In the genomic region with DNA sequence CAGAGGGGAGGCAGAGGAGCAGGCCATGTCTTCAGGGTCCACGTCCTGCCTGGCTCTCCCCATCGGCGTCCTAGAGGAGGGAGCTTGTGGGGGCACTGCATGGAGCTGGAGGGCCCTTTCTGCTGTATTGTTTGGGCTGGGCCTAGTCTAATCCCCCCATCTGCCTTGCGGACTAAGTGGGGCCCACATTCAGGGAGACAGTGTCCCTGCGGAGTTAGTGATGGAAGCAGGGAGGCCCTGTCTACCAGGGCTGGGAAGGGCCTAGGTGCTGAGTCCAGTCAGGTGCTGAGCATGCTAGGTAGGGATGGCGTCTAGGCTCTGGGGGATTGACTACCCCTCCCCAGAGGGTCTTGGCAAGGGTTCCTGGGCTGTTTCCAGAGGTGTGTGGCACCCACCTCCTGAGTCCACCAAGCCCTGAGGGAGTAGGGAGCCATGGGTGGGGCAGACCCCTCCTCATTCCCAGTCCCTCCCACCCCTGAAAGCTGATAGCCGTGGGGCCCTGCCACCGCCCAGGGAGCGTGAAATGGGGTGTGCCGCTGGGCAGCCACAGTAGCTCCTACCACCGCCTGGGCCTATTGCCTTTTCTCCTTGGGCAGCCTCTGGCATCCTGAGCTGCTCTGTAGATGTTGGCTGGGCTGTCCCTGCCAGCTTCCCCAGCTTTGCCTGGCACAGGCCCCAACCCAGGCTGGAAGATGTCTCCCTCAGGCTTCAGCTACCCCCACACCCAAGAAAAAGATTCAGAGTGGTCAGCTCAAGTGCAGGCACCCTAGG, we compare ENCODE assay signal across 8 cellular contexts. TPM values are rescaled to one million over a fixed set of nuclear protein-coding genes. Genes with fewer than 3 reads are reported as not detected.
DNase-seq lines count a peak whose midpoint lies in the region; ATAC-seq and TF ChIP-seq lines count a peak whose summit lies in the region.

No MANE protein-coding gene starts in this region.

- H3K4me2 ChIP-seq in BLaER1 (peak overlapping the region; percentile 99), Loucy (ENCODE audit: low read depth, low read length, poor library complexity, severe bottlenecking) (peak overlapping the region; percentile 87)

- H3K4me1 Mint-ChIP-seq in osteocyte (ENCODE audit: unreplicated experiment) = peaks cover 67% of the 10 kb centered on the region

- no peaks in the 10 kb centered on the region for H3K27me3 ChIP-seq in BLaER1
- no peaks in the 10 kb centered on the region for H3K27me3 ChIP-seq in Loucy (ENCODE audit: insufficient read depth, low read length, poor library complexity, severe bottlenecking)
- H3K27me3 ChIP-seq in dorsolateral prefrontal cortex = no peaks in the 10 kb centered on the region

- no peak for DNase-seq in dorsolateral prefrontal cortex
- no peak for DNase-seq in osteocyte (ENCODE audit: extremely low spot score, unreplicated experiment)
- DNase-seq in putamen (ENCODE audit: low spot score) = no peak
- no peak for DNase-seq in GM03348 (ENCODE audit: low spot score)

- H3K27ac Mint-ChIP-seq in osteocyte (ENCODE audit: unreplicated experiment) = peak overlapping the region; percentile 99

- H3K9me3 Mint-ChIP-seq in osteocyte (ENCODE audit: unreplicated experiment) = no peaks in the 10 kb centered on the region

- TF ChIP-seq CTCF in Loucy (conservative IDR thresholded peaks at IDR 0.05; ENCODE audit: low read length) = no peak
- TF ChIP-seq CTCF in dorsolateral prefrontal cortex (IDR thresholded peaks at IDR 0.05 in 54 of 56, conservative IDR thresholded peaks at IDR 0.05 in 2 of 56; ENCODE audit: low read depth in 1 of 56, partially characterized antibody in 56 of 56) = no peak
- TF ChIP-seq CTCF in osteocyte (IDR thresholded peaks at IDR 0.05) = no peak

- intact Hi-C loops in dorsolateral prefrontal cortex (cut with DNase I) = no loop called here

- H2AFZ ChIP-seq in Loucy (ENCODE audit: low read length) = no peak overlapping the region

- peak overlapping the region; percentile 36 for H3K4me3 Mint-ChIP-seq in osteocyte (ENCODE audit: unreplicated experiment)

- no peaks in the 10 kb centered on the region for H3K9me3 ChIP-seq in BLaER1
- no peaks in the 10 kb centered on the region for H3K9me3 ChIP-seq in Loucy (ENCODE audit: insufficient read depth, low read depth, low read length)

- no peaks in the 10 kb centered on the region for H3K27me3 Mint-ChIP-seq in osteocyte (ENCODE audit: unreplicated experiment)

- H3K36me3 ChIP-seq in BLaER1 = no peaks in the 10 kb centered on the region
- H3K36me3 ChIP-seq in Loucy (ENCODE audit: insufficient read depth, low read length) = no peaks in the 10 kb centered on the region

- peaks cover 9% of the 10 kb centered on the region; the same call in 1 of the 2 replicates for H3K79me2 ChIP-seq in Loucy (ENCODE audit: insufficient read depth, low read length)

- H4K20me1 ChIP-seq in BLaER1 (no peaks in the 10 kb centered on the region), Loucy (ENCODE audit: insufficient read depth, low read length, poor library complexity, severe bottlenecking) (no peaks in the 10 kb centered on the region)

- H3K9ac ChIP-seq in BLaER1 (peak overlapping the region; percentile 71), Loucy (ENCODE audit: low read depth, low read length, poor library complexity, severe bottlenecking) (peak overlapping the region; percentile 74)

- no peaks in the 10 kb centered on the region for H3F3A ChIP-seq in Loucy (ENCODE audit: low read depth)

- H3K36me3 Mint-ChIP-seq in osteocyte (ENCODE audit: unreplicated experiment) = no peaks in the 10 kb centered on the region

- ATAC-seq in HG02981 (IDR thresholded peaks at IDR 0.05; ENCODE audit: unreplicated experiment) (no peak), HG02840 (IDR thresholded peaks at IDR 0.05; ENCODE audit: low FRiP score, unreplicated experiment) (no peak)

- H3K4me1 ChIP-seq in BLaER1 (peaks cover 72% of the 10 kb centered on the region), Loucy (ENCODE audit: insufficient read depth, low read length, poor library complexity, severe bottlenecking) (peaks cover 36% of the 10 kb centered on the region)

- no peak overlapping the region; the same call in 1 of the 2 replicates for H3K4me3 ChIP-seq in BLaER1
- H3K4me3 ChIP-seq in Loucy (ENCODE audit: low read length, poor library complexity, severe bottlenecking) = no peak overlapping the region
- H3K4me3 ChIP-seq in dorsolateral prefrontal cortex = no peak overlapping the region

- H3K9me2 ChIP-seq in Loucy (replicated peaks; ENCODE audit: low read depth, low read length) = no peaks in the 10 kb centered on the region

- H3K27ac ChIP-seq in BLaER1 (peak overlapping the region; percentile 95), dorsolateral prefrontal cortex (peak overlapping the region in 56 of 59 donors; percentile 30 to 100 (median 98))

RNA-seq across cellular contexts. Expression of a gene that starts 1.9 kb away (rescaled TPM):
- total RNA-seq in dorsolateral prefrontal cortex (10 to 100 TPM; 11.4 to 49.5 (median 26.7) TPM), osteocyte (53.2 and 64.0 TPM in 2 replicates)

RNA-seq across cellular contexts. Expression of a gene that starts 18.2 kb away (rescaled TPM):
- total RNA-seq in dorsolateral prefrontal cortex (1 to 10 TPM in 8 of 120 experiments, under 1 TPM in 50, not detected in 62; 0.23 to 2.5 (median 0.50) TPM), osteocyte (7.2 and 7.8 TPM in 2 replicates)

RNA-seq across cellular contexts. Expression of a gene that starts 36.6 kb away (rescaled TPM):
- total RNA-seq in dorsolateral prefrontal cortex (10 to 100 TPM; 15.9 to 52.4 (median 26.4) TPM), osteocyte (18.5 TPM in 2 replicates)

RNA-seq across cellular contexts. Expression of a gene that starts 46.5 kb away (rescaled TPM):
- 10 to 100 TPM; 47.4 to 86.5 (median 66.9) TPM for total RNA-seq in dorsolateral prefrontal cortex
- 132 and 140 TPM in 2 replicates for total RNA-seq in osteocyte

RNA-seq across cellular contexts. Expression of a gene that starts 48.7 kb away (rescaled TPM):
- total RNA-seq in dorsolateral prefrontal cortex (1 to 10 TPM in 45 of 120 experiments, under 1 TPM in 67, not detected in 8; 0.11 to 3.6 (median 0.89) TPM), osteocyte (not detected in 2 replicates)
